ENCODE assay signal across 8 cellular contexts in genomic region chr11:32960553-32961164, GRCh38. TPM values are rescaled to one million over a fixed set of nuclear protein-coding genes. Genes with fewer than 3 reads are reported as not detected.
DNase-seq lines count a peak whose midpoint lies in the region; ATAC-seq and TF ChIP-seq lines count a peak whose summit lies in the region.

No MANE protein-coding gene starts in this region.

- no peak for TF ChIP-seq POLR2A in GM18505 (IDR thresholded peaks at IDR 0.05; ENCODE audit: borderline replicate concordance, extremely low read depth, insufficient read depth, insufficient read length)

- peaks cover 4 to 57% of the 10 kb centered on the region in 2 donors for H3K36me3 ChIP-seq in psoas muscle (ENCODE audit: insufficient read depth in 1 of 2, low read depth in 1 of 2)

- ATAC-seq in psoas muscle = peak in 1 of 4 donors; percentile 67
- no peak for ATAC-seq in GM18505 (IDR thresholded peaks at IDR 0.05; ENCODE audit: unreplicated experiment)
- no peak for ATAC-seq in activated CD4-positive, CD25-positive, alpha-beta regulatory T cell treated with anti-CD3 and anti-CD28 coated beads, Interleukin-2, amount 50 U/mL, for 24 hours
- no peak for ATAC-seq in GM19351 (IDR thresholded peaks at IDR 0.05; ENCODE audit: unreplicated experiment)

- DNase-seq in DMS114 treated with DMSO at 0.1 percent for 48 hours (lab: John Stamatoyannopoulos, UW; ENCODE audit: unreplicated experiment) (peak; percentile 5), HS-5 (ENCODE audit: low read depth) (peak; percentile 18), RWPE1 (ENCODE audit: low spot score) (peak; percentile 26), fibroblast of gingiva (ENCODE audit: low read depth) (peak; percentile 31), psoas muscle (no peak)

- H3K9me3 ChIP-seq in psoas muscle = no peaks in the 10 kb centered on the region

- POLR2A ChIA-PET in RWPE1 (lab: Yijun Ruan, JAX; ENCODE audit: low non-redundant PET) = no interaction called here

- CTCF ChIA-PET in RWPE1 (lab: Yijun Ruan, JAX) = interaction anchor here (0.7 to 2.0 kb wide), 4 partner anchors 12 to 227 kb away, joined by 3 to 18 read pairs (median 4); no protein-coding TSS in a partner anchor

- WGBS in psoas muscle, 3 donors = 5 to 14% (median 6%) methylated on average over 1 of the region's 1 CpG

- no peak overlapping the region for H3K4me3 ChIP-seq in psoas muscle

- no peaks in the 10 kb centered on the region for H3K4me1 ChIP-seq in psoas muscle

- TF ChIP-seq CTCF in RWPE1 (conservative IDR thresholded peaks at IDR 0.05; ENCODE audit: low read depth) (peak; percentile 62), psoas muscle (IDR thresholded peaks at IDR 0.05) (peak; percentile 77)

- no peak overlapping the region; the same call in 1 of the 2 replicates for H3K27ac ChIP-seq in RWPE1
- H3K27ac ChIP-seq in psoas muscle = no peak overlapping the region

- no peaks in the 10 kb centered on the region for H3K27me3 ChIP-seq in psoas muscle (ENCODE audit: insufficient read depth in 3 of 3, low read length in 2 of 3)

- intact Hi-C loops in psoas muscle (cut with DNase I) = loop anchor here (2.0 kb wide), 1 partner anchor 104 kb away; no protein-coding TSS in a partner anchor

RNA-seq across cellular contexts. Expression of gene DEPDC7, which starts 55.0 kb away (rescaled TPM):
- 1 to 10 TPM; 1.5 to 4.5 (median 2.6) TPM for total RNA-seq in psoas muscle
- 1 to 10 TPM; 2.2 to 6.3 (median 4.8) TPM for polyA plus RNA-seq in psoas muscle

Comparison
In these comparisons a context has a peak if more than half of its experiments do, and no peak if none do; other contexts are left out.
1. DNase-seq: peak in DMS114 treated with DMSO at 0.1 percent for 48 hours (single experiment), HS-5 (single experiment), RWPE1 (single experiment) and fibroblast of gingiva (single experiment); none in psoas muscle (0 of 2).